ENCODE assay signal across 17 cellular contexts in genomic region chr2:211611621-211612020, GRCh38.
A peak's percentile ranks its signal among the peaks of the same experiment; 100 is the strongest.
DNase-seq lines count a peak whose midpoint lies in the region; ATAC-seq and TF ChIP-seq lines count a peak whose summit lies in the region.
"Had no signal": no experiment of that assay in that cellular context is flagged by ENCODE, and none has a peak within 500 bp of the region (broad histone marks: within the 10 kb centered on the region; RNA-seq: fewer than 3 reads in every experiment).

No MANE protein-coding gene starts in this region.

- H3K4me3 ChIP-seq in BE2C (ENCODE audit: low read depth, low read length): no peak overlapping the region
- H3K4me3 ChIP-seq: gastrocnemius medialis, left lung, skin epidermis had no signal

- H3K36me3 ChIP-seq in BE2C: no peaks in the 10 kb centered on the region
- H3K36me3 ChIP-seq: gastrocnemius medialis, left lung had no signal

- CTCF ChIA-PET in activated CD8-positive, alpha-beta memory T cell treated with anti-CD3 and anti-CD28 coated beads, Interleukin-2, amount 10 ng/mL, durations not matched to agents 7 days and 5 days (lab: Charles Lee): no interaction called here
- CTCF ChIA-PET in activated CD8-positive, alpha-beta T cell treated with anti-CD3 and anti-CD28 coated beads for 36 hours (lab: Charles Lee): no interaction called here

- DNase-seq in activated CD8-positive, alpha-beta memory T cell treated with anti-CD3 and anti-CD28 coated beads, Interleukin-2, amount 10 ng/mL, durations not matched to agents 7 days and 5 days: no peak
- no peak for DNase-seq in activated CD8-positive, alpha-beta memory T cell treated with anti-CD3 and anti-CD28 coated beads, Interleukin-2, amount 50 U/mL, for 4 hours
- DNase-seq in HFFc6 (no peak), natural killer cell (no peak), BE2C (no peak)
- DNase-seq in activated CD8-positive, alpha-beta T cell treated with anti-CD3 and anti-CD28 coated beads for 36 hours: no peak
- DNase-seq: activated CD8-positive, alpha-beta memory T cell treated with anti-CD3 and anti-CD28 coated beads, Interleukin-2, amount 50 U/mL, for 48 hours; amygdala; DMS 273 treated with DMSO at 0.1 percent for 48 hours; gastrocnemius medialis; left lung; NCI-H1930; NCI-H510A; posterior cingulate gyrus had no signal

- H3K27me3 ChIP-seq in BE2C: no peaks in the 10 kb centered on the region
- H3K27me3 ChIP-seq: gastrocnemius medialis, left lung had no signal

- no peak for TF ChIP-seq CTCF in HFFc6 (IDR thresholded peaks at IDR 0.05)
- no peak for TF ChIP-seq CTCF in activated CD8-positive, alpha-beta T cell treated with anti-CD3 and anti-CD28 coated beads for 36 hours (IDR thresholded peaks at IDR 0.05)
- TF ChIP-seq CTCF in natural killer cell (IDR thresholded peaks at IDR 0.05): no peak
- no peak for TF ChIP-seq CTCF in BE2C (IDR thresholded peaks at IDR 0.05; ENCODE audit: low read depth, low read length)

- peak overlapping the region; percentile 62 for H3K4me3 Mint-ChIP-seq in activated CD8-positive, alpha-beta memory T cell treated with anti-CD3 and anti-CD28 coated beads, Interleukin-2, amount 10 ng/mL, durations not matched to agents 7 days and 5 days
- H3K4me3 Mint-ChIP-seq in HFFc6: peak overlapping the region; percentile 81; the same call in 1 of the 2 replicates
- H3K4me3 Mint-ChIP-seq in activated CD8-positive, alpha-beta T cell treated with anti-CD3 and anti-CD28 coated beads for 36 hours: peak overlapping the region; percentile 51
- peak overlapping the region; percentile 79 for H3K4me3 Mint-ChIP-seq in natural killer cell

- intact Hi-C loops in activated CD8-positive, alpha-beta T cell treated with anti-CD3 and anti-CD28 coated beads for 36 hours (cut with micrococcal nuclease): no loop called here
- intact Hi-C loops in natural killer cell (cut with micrococcal nuclease): no loop called here

- no peak for ATAC-seq in activated CD8-positive, alpha-beta memory T cell treated with anti-CD3 and anti-CD28 coated beads, Interleukin-2, amount 10 ng/mL, durations not matched to agents 7 days and 5 days
- no peak for ATAC-seq in activated CD8-positive, alpha-beta T cell treated with anti-CD3 and anti-CD28 coated beads for 36 hours
- ATAC-seq in natural killer cell: no peak
- no peak for ATAC-seq in HG03045 (IDR thresholded peaks at IDR 0.05; ENCODE audit: unreplicated experiment)
- ATAC-seq in GM21381 (IDR thresholded peaks at IDR 0.05; ENCODE audit: unreplicated experiment): no peak
- ATAC-seq: gastrocnemius medialis had no signal

- H3K4me1 Mint-ChIP-seq in activated CD8-positive, alpha-beta memory T cell treated with anti-CD3 and anti-CD28 coated beads, Interleukin-2, amount 10 ng/mL, durations not matched to agents 7 days and 5 days: peaks cover 8% of the 10 kb centered on the region
- H3K4me1 Mint-ChIP-seq in HFFc6 (ENCODE audit: low read depth) (no peaks in the 10 kb centered on the region), natural killer cell (peaks cover 0 to 5% of the 10 kb centered on the region in 2 donors)
- peaks cover 5% of the 10 kb centered on the region for H3K4me1 Mint-ChIP-seq in activated CD8-positive, alpha-beta T cell treated with anti-CD3 and anti-CD28 coated beads for 36 hours (ENCODE audit: low read depth)

- H3K9me3 Mint-ChIP-seq in activated CD8-positive, alpha-beta memory T cell treated with anti-CD3 and anti-CD28 coated beads, Interleukin-2, amount 10 ng/mL, durations not matched to agents 7 days and 5 days (ENCODE audit: low read depth): peaks cover 2% of the 10 kb centered on the region
- H3K9me3 Mint-ChIP-seq in HFFc6 (peaks cover 36% of the 10 kb centered on the region), natural killer cell (peaks cover 9% of the 10 kb centered on the region in 2 donors)
- H3K9me3 Mint-ChIP-seq in activated CD8-positive, alpha-beta T cell treated with anti-CD3 and anti-CD28 coated beads for 36 hours: no peaks in the 10 kb centered on the region

- no peaks in the 10 kb centered on the region for H3K27me3 Mint-ChIP-seq in activated CD8-positive, alpha-beta memory T cell treated with anti-CD3 and anti-CD28 coated beads, Interleukin-2, amount 10 ng/mL, durations not matched to agents 7 days and 5 days
- H3K27me3 Mint-ChIP-seq in HFFc6 (ENCODE audit: insufficient read depth) (peaks cover 1% of the 10 kb centered on the region; the same call in 1 of the 2 replicates), natural killer cell (ENCODE audit: low read depth in 2 of 2) (no peaks in the 10 kb centered on the region)
- no peaks in the 10 kb centered on the region for H3K27me3 Mint-ChIP-seq in activated CD8-positive, alpha-beta T cell treated with anti-CD3 and anti-CD28 coated beads for 36 hours

- POLR2A ChIA-PET in activated CD8-positive, alpha-beta T cell treated with anti-CD3 and anti-CD28 coated beads for 36 hours (lab: Charles Lee): no interaction called here

- H3K4me1 ChIP-seq in BE2C: no peaks in the 10 kb centered on the region
- H3K4me1 ChIP-seq: gastrocnemius medialis, left lung had no signal

- no peaks in the 10 kb centered on the region for H3K36me3 Mint-ChIP-seq in activated CD8-positive, alpha-beta memory T cell treated with anti-CD3 and anti-CD28 coated beads, Interleukin-2, amount 10 ng/mL, durations not matched to agents 7 days and 5 days
- H3K36me3 Mint-ChIP-seq in HFFc6 (ENCODE audit: low read depth) (no peaks in the 10 kb centered on the region), natural killer cell (no peaks in the 10 kb centered on the region)
- H3K36me3 Mint-ChIP-seq in activated CD8-positive, alpha-beta T cell treated with anti-CD3 and anti-CD28 coated beads for 36 hours (ENCODE audit: low read depth): no peaks in the 10 kb centered on the region

- H3K27ac Mint-ChIP-seq in activated CD8-positive, alpha-beta memory T cell treated with anti-CD3 and anti-CD28 coated beads, Interleukin-2, amount 10 ng/mL, durations not matched to agents 7 days and 5 days: peak overlapping the region; percentile 68
- no peak overlapping the region for H3K27ac Mint-ChIP-seq in HFFc6
- no peak overlapping the region for H3K27ac Mint-ChIP-seq in activated CD8-positive, alpha-beta T cell treated with anti-CD3 and anti-CD28 coated beads for 36 hours
- H3K27ac Mint-ChIP-seq in natural killer cell: peak overlapping the region; percentile 8 to 15

- no peaks in the 10 kb centered on the region for H3K9me3 ChIP-seq in BE2C
- H3K9me3 ChIP-seq: gastrocnemius medialis, left lung had no signal

Comparison
In these comparisons a context has a peak if more than half of its experiments do, and no peak if none do; other contexts are left out.
1. H3K27ac Mint-ChIP-seq: peak in activated CD8-positive, alpha-beta memory T cell treated with anti-CD3 and anti-CD28 coated beads, Interleukin-2, amount 10 ng/mL, durations not matched to agents 7 days and 5 days (single experiment) and natural killer cell (2 of 2); none in HFFc6 (single experiment) and activated CD8-positive, alpha-beta T cell treated with anti-CD3 and anti-CD28 coated beads for 36 hours (single experiment).
2. Peak in every context shown above with its lines, with median percentiles within 50 percentile points of each other: H3K4me3 Mint-ChIP-seq.